8 cellular contexts compared by ENCODE assay signal in the genomic region with DNA sequence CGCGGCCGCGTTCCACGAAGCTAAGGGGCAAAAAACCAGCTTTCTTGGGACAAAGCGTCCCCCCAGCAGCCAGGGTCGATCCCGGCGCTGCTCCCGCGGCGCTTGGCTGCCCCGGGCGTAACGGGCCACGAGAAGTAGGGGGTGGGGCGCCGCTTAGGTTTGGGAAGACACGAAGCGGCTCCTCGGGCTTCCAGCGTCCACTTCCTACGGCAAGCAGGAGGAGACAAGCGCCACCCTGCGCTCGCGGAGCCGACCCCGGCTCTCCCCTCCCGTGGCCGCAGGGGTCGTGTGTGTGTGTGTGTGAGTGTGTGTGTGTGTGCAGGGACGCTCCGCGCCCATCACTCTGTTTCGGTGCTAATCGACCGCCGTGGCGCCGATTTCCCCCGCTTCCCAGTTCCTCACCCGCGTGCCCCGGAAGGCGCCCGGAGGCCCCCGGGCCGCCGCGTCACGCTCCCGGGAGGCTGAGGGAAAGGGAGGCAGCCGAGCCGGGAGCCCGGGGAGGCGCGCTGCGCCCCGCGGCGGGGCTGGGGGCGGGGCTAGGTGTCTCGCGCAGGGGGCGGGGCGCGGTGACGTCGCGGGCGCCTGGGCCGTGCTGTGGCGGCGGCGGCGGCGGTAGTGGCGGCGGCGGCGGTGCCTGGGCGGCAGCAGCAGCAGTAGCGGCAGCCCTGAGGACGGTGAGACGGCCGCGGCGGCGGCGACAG.
A peak's percentile ranks its signal among the peaks of the same experiment; 100 is the strongest.
DNase-seq lines count a peak whose midpoint lies in the region; ATAC-seq and TF ChIP-seq lines count a peak whose summit lies in the region.

Gene ERC1 (plus strand): TSS at position 575 of the 701 bp plus-strand sequence. CDS start 36,681 bp downstream, outside the sequence.

- no peaks in the 10 kb centered on the region for H3K27me3 ChIP-seq in ACC112 (ENCODE audit: insufficient read depth, low read length)

- H3K4me3 ChIP-seq in ACC112 (ENCODE audit: low read depth, low read length), result peak within 1 kb of the TSS; percentile 91
- peak within 1 kb of the TSS; percentile 85 for H3K4me3 ChIP-seq in choroid plexus epithelial cell (ENCODE audit: low read depth, low read length)

- no peaks in the 10 kb centered on the region for H3K36me3 ChIP-seq in ACC112 (ENCODE audit: insufficient read depth, low read length)

- H3K27ac ChIP-seq in ACC112 (ENCODE audit: low read depth, low read length), result peak within 1 kb of the TSS; percentile 95

- ATAC-seq in GM18861 (IDR thresholded peaks at IDR 0.05; ENCODE audit: unreplicated experiment) (peak; percentile 53), HG03103 (IDR thresholded peaks at IDR 0.05; ENCODE audit: low read depth, unreplicated experiment) (peak; percentile 68)

- DNase-seq in NCI-H345 (lab: John Stamatoyannopoulos, UW) (peak; percentile 88), choroid plexus epithelial cell (ENCODE audit: low read depth) (peak; percentile 89), kidney glomerular epithelial cell (lab: John Stamatoyannopoulos, UW) (peak; percentile 69)
- DNase-seq in activated CD4-positive, alpha-beta T cell treated with anti-CD3 and anti-CD28 coated beads for 4 hours, result peak; percentile 81 to 83
- DNase-seq in stimulated activated CD4-positive, alpha-beta T cell treated with anti-CD3 and anti-CD28 coated beads, Interleukin-15, amount 100 ng/mL, for 48 hours (ENCODE audit: low read depth in 2 of 2), result peak; percentile 67 to 80

- H2AFZ ChIP-seq in ACC112 (ENCODE audit: low read length, unreplicated experiment), result peak within 1 kb of the TSS; percentile 93

- peaks cover 37% of the 10 kb centered on the region for H3K4me1 ChIP-seq in ACC112 (ENCODE audit: control insufficient read depth, insufficient read depth, low read length, unreplicated experiment)

- TF ChIP-seq CTCF in choroid plexus epithelial cell (conservative IDR thresholded peaks at IDR 0.05; ENCODE audit: low read depth, low read length), result no peak

- H3K79me2 ChIP-seq in ACC112 (ENCODE audit: control insufficient read depth, insufficient read depth, low read length, unreplicated experiment), result peaks cover 57% of the 10 kb centered on the region

Comparison
In these comparisons a context has a peak if more than half of its experiments do, and no peak if none do; other contexts are left out.
1. Peak in every context shown above with its lines: DNase-seq, ATAC-seq, H3K4me3 ChIP-seq and H3K27ac ChIP-seq.